In the genomic region with DNA sequence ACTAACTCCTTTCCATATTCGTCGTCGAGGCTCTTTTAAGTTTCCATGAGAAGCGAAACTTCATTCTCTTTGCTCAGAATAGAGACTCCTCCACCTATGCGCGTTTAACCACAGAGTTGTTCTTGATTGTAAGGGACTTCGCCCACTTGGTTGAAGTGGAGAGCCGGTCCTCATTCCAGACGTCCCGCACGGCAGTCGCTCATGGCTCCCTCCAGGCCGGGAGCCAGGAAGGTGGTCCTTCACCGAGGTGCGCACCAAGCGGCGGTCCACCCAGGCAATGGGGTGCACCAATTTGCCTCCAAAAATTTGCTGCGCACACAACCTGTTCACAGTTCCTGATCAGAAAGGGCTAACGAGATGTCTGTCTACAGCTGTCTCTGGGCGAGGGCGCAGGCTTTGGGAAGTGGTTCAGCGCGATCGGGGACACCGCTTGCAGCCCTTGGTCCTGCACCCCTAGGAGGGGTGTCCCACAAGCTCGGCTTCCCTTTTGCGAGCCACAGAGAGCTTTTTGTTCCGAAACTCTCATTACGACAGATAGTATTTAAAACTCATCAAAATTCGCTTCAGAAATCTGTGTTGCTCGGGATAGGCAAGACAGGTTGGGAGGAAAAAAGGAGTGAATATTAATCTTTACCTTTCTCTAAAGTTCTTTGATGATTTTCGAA, we compare ENCODE assay signal across 13 cellular contexts. TPM values are rescaled to one million over a fixed set of nuclear protein-coding genes. Genes with fewer than 3 reads are reported as not detected.
DNase-seq lines count a peak whose midpoint lies in the region; ATAC-seq and TF ChIP-seq lines count a peak whose summit lies in the region.
"Had no signal": no experiment of that assay in that cellular context is flagged by ENCODE, and none has a peak within 500 bp of the region (broad histone marks: within the 10 kb centered on the region; RNA-seq: fewer than 3 reads in every experiment).

No MANE protein-coding gene starts in this region.

- DNase-seq in cardiac muscle cell (ENCODE audit: low read depth in 1 of 2, low spot score in 1 of 2): peak in 1 of 2 donors; percentile 42
- no peak for DNase-seq in cardiac septum (ENCODE audit: low spot score)
- DNase-seq in erythroblast (lab: John Stamatoyannopoulos, UW): no peak
- no peak for DNase-seq in activated T-cell treated with anti-CD3 and anti-CD28 coated beads, Interleukin-2, amount 50 U/mL, for 4 hours
- DNase-seq: activated CD4-positive, alpha-beta T cell treated with anti-CD3 and anti-CD28 coated beads, Interleukin-2, amount 50 U/mL, for 1 hour; GF-D8; NCI-H187 had no signal

- peaks cover 35% of the 10 kb centered on the region for H3K27me3 Mint-ChIP-seq in activated T-cell treated with anti-CD3 and anti-CD28 coated beads, Interleukin-2, amount 50 U/mL, for 4 hours (ENCODE audit: low read depth)

- H3K4me1 Mint-ChIP-seq in activated T-cell treated with anti-CD3 and anti-CD28 coated beads, Interleukin-2, amount 50 U/mL, for 4 hours (ENCODE audit: low read depth): no peaks in the 10 kb centered on the region

- no peak for TF ChIP-seq POLR2A in erythroblast (IDR thresholded peaks at IDR 0.05; ENCODE audit: low read length)

- no peak for ATAC-seq in GM21786 (IDR thresholded peaks at IDR 0.05; ENCODE audit: unreplicated experiment)
- ATAC-seq in activated T-cell treated with anti-CD3 and anti-CD28 coated beads, Interleukin-2, amount 50 U/mL, for 4 hours: no peak
- no peak for ATAC-seq in GM19328 (IDR thresholded peaks at IDR 0.05; ENCODE audit: unreplicated experiment)
- ATAC-seq: left lung had no signal

- intact Hi-C loops in cardiac septum (cut with DNase I): no loop called here

- H3K9me3 Mint-ChIP-seq in activated T-cell treated with anti-CD3 and anti-CD28 coated beads, Interleukin-2, amount 50 U/mL, for 4 hours: no peaks in the 10 kb centered on the region

- H3K9ac ChIP-seq in HUES48 (ENCODE audit: low read depth, low read length): no peak overlapping the region

- TF ChIP-seq CTCF in cardiac muscle cell (IDR thresholded peaks at IDR 0.05; ENCODE audit: low read depth, low read length): no peak

- no peak overlapping the region for H3K4me3 Mint-ChIP-seq in activated T-cell treated with anti-CD3 and anti-CD28 coated beads, Interleukin-2, amount 50 U/mL, for 4 hours

- peaks cover 97% of the 10 kb centered on the region for H3K27me3 ChIP-seq in cardiac muscle cell
- peaks cover 77% of the 10 kb centered on the region for H3K27me3 ChIP-seq in HUES48 (ENCODE audit: control insufficient read depth, insufficient read depth, low read length)

- no peaks in the 10 kb centered on the region for H3K36me3 Mint-ChIP-seq in activated T-cell treated with anti-CD3 and anti-CD28 coated beads, Interleukin-2, amount 50 U/mL, for 4 hours (ENCODE audit: insufficient read depth)

- H3K4me3 ChIP-seq in cardiac muscle cell (peak overlapping the region; percentile 4), HUES48 (ENCODE audit: low read depth, low read length) (peak overlapping the region; percentile 50), iPS-11a (ENCODE audit: low read depth, low read length) (peak overlapping the region; percentile 22)
- H3K4me3 ChIP-seq: left lung, upper lobe of left lung had no signal

- H3K27ac ChIP-seq in cardiac muscle cell (no peak overlapping the region), HUES48 (ENCODE audit: low read depth, low read length) (no peak overlapping the region)
- H3K27ac ChIP-seq: left lung, upper lobe of left lung had no signal

- H3K36me3 ChIP-seq in cardiac muscle cell (no peaks in the 10 kb centered on the region), HUES48 (ENCODE audit: control insufficient read depth, insufficient read depth, low read length) (no peaks in the 10 kb centered on the region)
- H3K36me3 ChIP-seq: left lung, upper lobe of left lung had no signal

- no peaks in the 10 kb centered on the region for H3K9me3 ChIP-seq in cardiac muscle cell (ENCODE audit: low read depth)
- no peaks in the 10 kb centered on the region for H3K9me3 ChIP-seq in HUES48 (ENCODE audit: control insufficient read depth, insufficient read depth, low read length)
- H3K9me3 ChIP-seq: left lung, upper lobe of left lung had no signal

- no peaks in the 10 kb centered on the region for H3K4me1 ChIP-seq in cardiac muscle cell (ENCODE audit: low read depth)
- H3K4me1 ChIP-seq in HUES48 (ENCODE audit: control insufficient read depth, insufficient read depth, low read length): peaks cover 10% of the 10 kb centered on the region; the same call in 1 of the 2 replicates
- H3K4me1 ChIP-seq: left lung had no signal

RNA-seq across cellular contexts. Expression of a gene that starts 6.5 kb away (rescaled TPM):
- total RNA-seq in cardiac muscle cell (5.2 and 7.2 TPM in 2 replicates), cardiac septum (not detected)
- polyA plus RNA-seq in cardiac muscle cell: 5.9 and 9.7 TPM in 2 replicates
- total RNA-seq in activated T-cell treated with anti-CD3 and anti-CD28 coated beads, Interleukin-2, amount 50 U/mL, for 4 hours: not detected
- total RNA-seq: left lung had no signal
